ENCODE assay signal across 8 cellular contexts in genomic region chr11:95067042-95067827, GRCh38. TPM values are rescaled to one million over a fixed set of nuclear protein-coding genes. Genes with fewer than 3 reads are reported as not detected.
A peak's percentile ranks its signal among the peaks of the same experiment; 100 is the strongest.
DNase-seq lines count a peak whose midpoint lies in the region; ATAC-seq and TF ChIP-seq lines count a peak whose summit lies in the region.

No MANE protein-coding gene starts in this region.

- H3K4me1 ChIP-seq in duodenal mucosa (ENCODE audit: control insufficient read depth in 1 of 2, insufficient read depth in 2 of 2, low read length in 2 of 2) (peaks cover 6 to 14% of the 10 kb centered on the region in 2 donors), lung (ENCODE audit: control insufficient read depth in 2 of 2, insufficient read depth in 2 of 2, low read length in 2 of 2) (no peaks in the 10 kb centered on the region)

- peak overlapping the region; percentile 95 to 98 for H3K9ac ChIP-seq in duodenal mucosa (ENCODE audit: low read depth in 1 of 2, low read length in 2 of 2)

- DNase-seq in Ammon's horn (ENCODE audit: low spot score), result peak; percentile 85
- peak; percentile 56 for DNase-seq in NCI-H460 (ENCODE audit: extremely low read depth, low read depth)
- peak; percentile 61 to 67 for DNase-seq in activated CD4-positive, alpha-beta T cell treated with anti-CD3 and anti-CD28 coated beads, Interleukin-2, amount 50 U/mL, for 4 hours
- DNase-seq in lung (ENCODE audit: low spot score), result peak; percentile 83
- DNase-seq in stimulated activated CD4-positive, alpha-beta T cell treated with anti-CD3 and anti-CD28 coated beads, TNF-alpha, amount 100 ng/mL, for 48 hours (ENCODE audit: low read depth in 3 of 3), result peak; percentile 51 to 67 (median 66)

- 0% methylated on average over 78 to 97 of the region's 97 CpGs for WGBS in lung, 2 donors

- peak; percentile 45 for TF ChIP-seq CTCF in lung (IDR thresholded peaks at IDR 0.05; ENCODE audit: control extremely low read depth, extremely low read depth)

- H3K9me3 ChIP-seq in duodenal mucosa (ENCODE audit: control insufficient read depth in 1 of 2, low read length in 2 of 2), result no peaks in the 10 kb centered on the region
- H3K9me3 ChIP-seq in lung (ENCODE audit: control insufficient read depth in 2 of 2, insufficient read depth in 1 of 2, low read length in 1 of 2), result no peaks in the 10 kb centered on the region

- peak overlapping the region; percentile 92 to 93 for H3K4me3 ChIP-seq in duodenal mucosa (ENCODE audit: low read depth in 1 of 2, low read length in 2 of 2)
- H3K4me3 ChIP-seq in lung, result peak overlapping the region; percentile 92

- TF ChIP-seq POLR2A in GM18951 (IDR thresholded peaks at IDR 0.05; ENCODE audit: extremely low read depth, insufficient read depth, insufficient read length), result peak; percentile 72

- no peaks in the 10 kb centered on the region for H3K27me3 ChIP-seq in duodenal mucosa (ENCODE audit: control insufficient read depth in 1 of 2, insufficient read depth in 2 of 2, low read length in 2 of 2)
- no peaks in the 10 kb centered on the region for H3K27me3 ChIP-seq in lung (ENCODE audit: control insufficient read depth, insufficient read depth)

- in situ Hi-C loops in GM18951 (cut with MboI; ENCODE audit: low sequenced_read_pairs, unreplicated experiment), result loop anchor here (10.0 kb wide), 1 partner anchor 78 kb away; no protein-coding TSS in a partner anchor

- ATAC-seq in HG03196 (IDR thresholded peaks at IDR 0.05; ENCODE audit: unreplicated experiment), result peak; percentile 50
- ATAC-seq in lung (ENCODE audit: insufficient read depth, low FRiP score), result peak; percentile 79

- H3K36me3 ChIP-seq in duodenal mucosa (ENCODE audit: control insufficient read depth in 1 of 2, insufficient read depth in 2 of 2, low read length in 2 of 2) (no peaks in the 10 kb centered on the region), lung (ENCODE audit: control insufficient read depth in 2 of 2, insufficient read depth in 2 of 2, low read length in 2 of 2) (no peaks in the 10 kb centered on the region)

- H3K27ac ChIP-seq in duodenal mucosa (ENCODE audit: low read depth, low read length) (peak overlapping the region; percentile 96), lung (ENCODE audit: low read depth in 1 of 2, low read length in 1 of 2) (peak overlapping the region; percentile 96 to 100)

RNA-seq across cellular contexts. Expression of gene SRSF8, which starts 0.5 kb away (rescaled TPM):
- total RNA-seq in NCI-H460 (2014; rRNA removed; shearing (Covaris generic)), result 17.6 and 21.0 TPM in 2 replicates
- polyA plus RNA-seq in NCI-H460 (2014; cell fraction: nucleus; rRNA removed), result 16.9 and 17.8 TPM in 2 replicates
- 10 to 100 TPM; 24.0 to 41.4 TPM for total RNA-seq in lung
- 10 to 100 TPM; 22.6 to 49.0 TPM for polyA plus RNA-seq in lung

RNA-seq across cellular contexts. Expression of gene KDM4F, which starts 18.0 kb away (rescaled TPM):
- total RNA-seq in NCI-H460 (2014; rRNA removed; shearing (Covaris generic)), result not detected in 2 replicates
- not detected in 2 replicates for polyA plus RNA-seq in NCI-H460 (2014; cell fraction: nucleus; rRNA removed)
- not detected for total RNA-seq in lung
- not detected for polyA plus RNA-seq in lung

RNA-seq across cellular contexts. Expression of gene ENDOD1, which starts 22.4 kb away (rescaled TPM):
- total RNA-seq in NCI-H460 (2014; rRNA removed; shearing (Covaris generic)), result 8.9 and 10.3 TPM in 2 replicates
- polyA plus RNA-seq in NCI-H460 (2014; cell fraction: nucleus; rRNA removed), result 12.2 and 13.9 TPM in 2 replicates
- 10 to 100 TPM; 33.0 to 55.1 TPM for total RNA-seq in lung
- polyA plus RNA-seq in lung, result 10 to 100 TPM; 10.4 to 17.0 TPM

RNA-seq across cellular contexts. Expression of gene KDM4E, which starts 42.2 kb away (rescaled TPM):
- not detected in 2 replicates for total RNA-seq in NCI-H460 (2014; rRNA removed; shearing (Covaris generic))
- polyA plus RNA-seq in NCI-H460 (2014; cell fraction: nucleus; rRNA removed), result not detected in 2 replicates
- total RNA-seq in lung, result not detected
- polyA plus RNA-seq in lung, result not detected

Comparison
In these comparisons a context has a peak if more than half of its experiments do, and no peak if none do; other contexts are left out.
1. Peak in every context shown above with its lines: DNase-seq, ATAC-seq, H3K4me3 ChIP-seq and H3K27ac ChIP-seq.